22 cellular contexts compared by ENCODE assay signal in the genomic region with DNA sequence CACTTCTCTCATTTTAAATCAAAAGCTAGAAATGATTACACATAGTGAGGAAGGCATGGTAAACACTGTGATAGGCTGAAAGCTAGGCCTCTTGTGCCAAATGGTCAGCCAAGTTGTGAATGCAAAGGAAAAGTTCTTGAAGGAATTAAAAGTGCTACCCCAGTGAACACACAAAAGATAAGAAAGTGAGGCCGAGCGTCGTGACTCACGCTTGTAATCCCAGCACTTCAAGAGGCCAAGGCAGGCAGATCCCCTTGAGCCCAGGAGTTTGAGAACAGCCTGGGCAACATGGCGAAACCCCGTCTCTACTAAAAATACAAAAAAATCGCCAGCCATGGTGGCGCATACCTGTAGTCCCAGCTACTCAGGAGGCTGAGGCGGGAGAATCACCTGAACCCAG. TPM values are rescaled to one million over a fixed set of nuclear protein-coding genes. Genes with fewer than 3 reads are reported as not detected.
DNase-seq lines count a peak whose midpoint lies in the region; ATAC-seq, FAIRE-seq and TF ChIP-seq lines count a peak whose summit lies in the region.
"Had no signal": no experiment of that assay in that cellular context is flagged by ENCODE, and none has a peak within 500 bp of the region (broad histone marks: within the 10 kb centered on the region; RNA-seq: fewer than 3 reads in every experiment).

No MANE protein-coding gene starts in this region.

- DNase-seq in Peyer's patch, result no peak
- no peak for DNase-seq in glutamatergic neuron
- DNase-seq in neural crest cell (ENCODE audit: low read depth, low spot score), result no peak
- DNase-seq in upper lobe of left lung, result peak in 1 of 2 donors; percentile 61
- DNase-seq in DMS53 (lab: John Stamatoyannopoulos, UW), result no peak
- no peak for DNase-seq in endodermal cell
- DNase-seq in frontal cortex (ENCODE audit: low spot score in 2 of 2), result no peak
- DNase-seq: CD4-positive, alpha-beta T cell; DMS79 treated with DMSO at 0.1 percent for 48 hours; H9; KG1; NCI-H1105 treated with DMSO at 0.1 percent for 48 hours; NCI-H1694; NCI-H2081 treated with DMSO at 0.1 percent for 48 hours; NCI-H748 treated with DMSO at 0.1 percent for 48 hours; OCI-M1; SHP77 had no signal

- H3K9me3 ChIP-seq in Peyer's patch (no peaks in the 10 kb centered on the region), upper lobe of left lung (no peaks in the 10 kb centered on the region), endodermal cell (ENCODE audit: control insufficient read depth, low read length) (no peaks in the 10 kb centered on the region)

- TF ChIP-seq EP300 in upper lobe of left lung (IDR thresholded peaks at IDR 0.05), result no peak

- H3K4me3 ChIP-seq in Peyer's patch (peak overlapping the region in 2 of 4 donors; percentile 12 to 20), upper lobe of left lung (no peak overlapping the region), endodermal cell (ENCODE audit: low read length) (no peak overlapping the region)

- TF ChIP-seq CTCF in Peyer's patch (IDR thresholded peaks at IDR 0.05) (no peak), glutamatergic neuron (IDR thresholded peaks at IDR 0.05; ENCODE audit: partially characterized antibody, unreplicated experiment) (no peak), neural crest cell (conservative IDR thresholded peaks at IDR 0.05) (no peak), upper lobe of left lung (IDR thresholded peaks at IDR 0.05) (no peak), endodermal cell (conservative IDR thresholded peaks at IDR 0.05) (no peak)

- H3K36me3 ChIP-seq in Peyer's patch (peaks cover 0 to 4% (median 0%) of the 10 kb centered on the region in 3 donors), upper lobe of left lung (no peaks in the 10 kb centered on the region), endodermal cell (ENCODE audit: control insufficient read depth, insufficient read depth, low read length) (no peaks in the 10 kb centered on the region)

- H3K4me1 ChIP-seq in Peyer's patch (peaks cover 0 to 12% (median 0%) of the 10 kb centered on the region in 4 donors), upper lobe of left lung (peaks cover 0 to 19% (median 0%) of the 10 kb centered on the region in 4 donors), endodermal cell (ENCODE audit: control insufficient read depth, insufficient read depth, low read length) (no peaks in the 10 kb centered on the region)

- H3K27ac Mint-ChIP-seq in glutamatergic neuron (ENCODE audit: unreplicated experiment) (no peak overlapping the region), neural crest cell (ENCODE audit: unreplicated experiment) (peak overlapping the region; percentile 39), endodermal cell (no peak overlapping the region)
- H3K27ac Mint-ChIP-seq: CD4-positive, alpha-beta T cell had no signal

- no peaks in the 10 kb centered on the region for H3K9me3 Mint-ChIP-seq in glutamatergic neuron (ENCODE audit: unreplicated experiment)
- H3K9me3 Mint-ChIP-seq in neural crest cell, result no peaks in the 10 kb centered on the region
- H3K9me3 Mint-ChIP-seq in endodermal cell, result no peaks in the 10 kb centered on the region
- H3K9me3 Mint-ChIP-seq: CD4-positive, alpha-beta T cell; H9 had no signal

- TF ChIP-seq POLR2A in Peyer's patch (IDR thresholded peaks at IDR 0.05), result no peak
- TF ChIP-seq POLR2A in upper lobe of left lung (IDR thresholded peaks at IDR 0.05), result no peak

- H3K27ac ChIP-seq in Peyer's patch (peak overlapping the region in 3 of 4 donors; percentile 45 to 94 (median 78)), upper lobe of left lung (peak overlapping the region; percentile 17 to 30 (median 25)), endodermal cell (ENCODE audit: low read depth, low read length) (no peak overlapping the region)

- peak overlapping the region; percentile 2 for H3K4me3 Mint-ChIP-seq in glutamatergic neuron (ENCODE audit: unreplicated experiment)
- H3K4me3 Mint-ChIP-seq in neural crest cell, result no peak overlapping the region
- H3K4me3 Mint-ChIP-seq in endodermal cell, result no peak overlapping the region
- H3K4me3 Mint-ChIP-seq: CD4-positive, alpha-beta T cell; H9 had no signal

- peaks cover 3% of the 10 kb centered on the region for H3K27me3 Mint-ChIP-seq in glutamatergic neuron (ENCODE audit: unreplicated experiment)
- H3K27me3 Mint-ChIP-seq in neural crest cell (ENCODE audit: low read depth), result no peaks in the 10 kb centered on the region
- no peaks in the 10 kb centered on the region for H3K27me3 Mint-ChIP-seq in endodermal cell (ENCODE audit: insufficient read depth)
- H3K27me3 Mint-ChIP-seq: CD4-positive, alpha-beta T cell had no signal

- H3K9ac ChIP-seq in endodermal cell (ENCODE audit: extremely low read depth, low read length, poor library complexity, severe bottlenecking), result no peak overlapping the region

- WGBS in upper lobe of left lung, 2 donors, result 61 to 83% methylated on average over 9 of the region's 9 CpGs
- WGBS in endodermal cell (ENCODE audit: insufficient coverage in 1 of 2, insufficient read length in 1 of 2), 2 experiments, result 93 to 98% methylated on average over 9 of the region's 9 CpGs

- FAIRE-seq in frontal cortex (lab: Jason Lieb, UNC), result no peak
- FAIRE-seq: A204.1, D721Med, HepG2 had no signal

- H3K27me3 ChIP-seq in Peyer's patch (no peaks in the 10 kb centered on the region), upper lobe of left lung (no peaks in the 10 kb centered on the region), endodermal cell (ENCODE audit: control insufficient read depth, insufficient read depth, low read length, poor library complexity, severe bottlenecking) (no peaks in the 10 kb centered on the region)

- H3K36me3 Mint-ChIP-seq in glutamatergic neuron (ENCODE audit: unreplicated experiment) (no peaks in the 10 kb centered on the region), neural crest cell (ENCODE audit: low read depth) (peaks cover 5% of the 10 kb centered on the region), endodermal cell (ENCODE audit: low read depth) (peaks cover 19% of the 10 kb centered on the region)

- ATAC-seq in upper lobe of left lung (ENCODE audit: low FRiP score in 2 of 2), result peak in 1 of 2 donors; percentile 41
- ATAC-seq: HepG2 had no signal

- H3K4me1 Mint-ChIP-seq in glutamatergic neuron (ENCODE audit: low read depth, unreplicated experiment) (peaks cover 3% of the 10 kb centered on the region), neural crest cell (peaks cover 13% of the 10 kb centered on the region), endodermal cell (no peaks in the 10 kb centered on the region)
- H3K4me1 Mint-ChIP-seq: H9 had no signal

RNA-seq across cellular contexts. Expression of a gene that starts 6.3 kb away (rescaled TPM):
- 10 to 100 TPM in 3 of 4 donors, 1 to 10 TPM in 1; 1.7 to 21.9 (median 18.8) TPM for total RNA-seq in Peyer's patch
- 42.7 TPM for total RNA-seq in glutamatergic neuron (ENCODE audit: unreplicated experiment)
- total RNA-seq in neural crest cell, result 43.3 and 43.8 TPM in 2 replicates
- total RNA-seq in upper lobe of left lung, result 10 to 100 TPM; 15.7 to 48.9 (median 27.4) TPM
- 10 to 100 TPM; 29.4 to 45.7 TPM for total RNA-seq in endodermal cell
- 46.8 TPM for polyA plus RNA-seq in endodermal cell (2013, experiment 1 of 2)
- 44.7 TPM for polyA plus RNA-seq in endodermal cell (2013, experiment 2 of 2)
- total RNA-seq in frontal cortex, result 83.2 TPM

RNA-seq across cellular contexts. Expression of a gene that starts 8.9 kb away (rescaled TPM):
- total RNA-seq in Peyer's patch, result 10 to 100 TPM; 36.9 to 63.5 (median 50.3) TPM
- total RNA-seq in glutamatergic neuron (ENCODE audit: unreplicated experiment), result 44.0 TPM
- total RNA-seq in neural crest cell, result 40.2 and 49.0 TPM in 2 replicates
- 10 to 100 TPM; 34.8 to 63.8 (median 37.1) TPM for total RNA-seq in upper lobe of left lung
- total RNA-seq in endodermal cell, result 10 to 100 TPM; 38.7 to 40.3 TPM
- polyA plus RNA-seq in endodermal cell (2013, experiment 1 of 2), result 29.5 TPM
- 30.5 TPM for polyA plus RNA-seq in endodermal cell (2013, experiment 2 of 2)
- 19.2 TPM for total RNA-seq in frontal cortex

RNA-seq across cellular contexts. Expression of a gene that starts 17.5 kb away (rescaled TPM):
- 10 to 100 TPM in 2 of 4 donors, 1 to 10 TPM in 2; 4.1 to 18.9 (median 10.8) TPM for total RNA-seq in Peyer's patch
- total RNA-seq in glutamatergic neuron (ENCODE audit: unreplicated experiment), result 1.9 TPM
- total RNA-seq in neural crest cell, result 3.7 and 4.3 TPM in 2 replicates
- total RNA-seq in upper lobe of left lung, result 10 to 100 TPM in 1 of 6 donors, 1 to 10 TPM in 5; 5.2 to 19.0 (median 8.9) TPM
- 1 to 10 TPM; 2.2 to 2.6 TPM for total RNA-seq in endodermal cell
- polyA plus RNA-seq in endodermal cell (2013, experiment 1 of 2), result 3.6 TPM
- polyA plus RNA-seq in endodermal cell (2013, experiment 2 of 2), result 4.0 TPM
- total RNA-seq in frontal cortex, result 0.82 TPM

RNA-seq across cellular contexts. Expression of a gene that starts 17.8 kb away (rescaled TPM):
- total RNA-seq in Peyer's patch (10 to 100 TPM in 3 of 4 donors, 1 to 10 TPM in 1; 7.4 to 21.6 (median 17.1) TPM), glutamatergic neuron (ENCODE audit: unreplicated experiment) (2.8 TPM), neural crest cell (38.7 and 39.5 TPM in 2 replicates), upper lobe of left lung (10 to 100 TPM in 5 of 6 donors, 1 to 10 TPM in 1; 8.3 to 20.5 (median 13.1) TPM), endodermal cell (10 to 100 TPM; 30.8 to 32.4 TPM), frontal cortex (1.6 TPM)
- polyA plus RNA-seq in endodermal cell (2013, experiment 1 of 2), result 22.8 TPM
- 21.4 TPM for polyA plus RNA-seq in endodermal cell (2013, experiment 2 of 2)

RNA-seq across cellular contexts. Expression of a gene that starts 36.9 kb away (rescaled TPM):
- total RNA-seq in Peyer's patch, result 10 to 100 TPM in 3 of 4 donors, 1 to 10 TPM in 1; 2.9 to 44.6 (median 12.0) TPM
- 11.4 TPM for total RNA-seq in glutamatergic neuron (ENCODE audit: unreplicated experiment)
- 4.2 and 4.8 TPM in 2 replicates for total RNA-seq in neural crest cell
- 10 to 100 TPM in 2 of 6 donors, 1 to 10 TPM in 3, under 1 TPM in 1; 0.59 to 85.6 (median 6.5) TPM for total RNA-seq in upper lobe of left lung
- total RNA-seq in endodermal cell, result under 1 TPM; 0.33 to 0.40 TPM
- 4.7 TPM for polyA plus RNA-seq in endodermal cell (2013, experiment 1 of 2)
- 5.5 TPM for polyA plus RNA-seq in endodermal cell (2013, experiment 2 of 2)
- total RNA-seq in frontal cortex, result 1.2 TPM
- total RNA-seq: NCI-H460, RPMI7951 had no signal
